17 cellular contexts compared by ENCODE assay signal in genomic region chr2:63121055-63121834, GRCh38.
DNase-seq lines count a peak whose midpoint lies in the region; ATAC-seq and TF ChIP-seq lines count a peak whose summit lies in the region.
"Had no signal": no experiment of that assay in that cellular context is flagged by ENCODE, and none has a peak within 500 bp of the region (broad histone marks: within the 10 kb centered on the region; RNA-seq: fewer than 3 reads in every experiment).

No MANE protein-coding gene starts in this region.

- ATAC-seq in WTC11: peak; percentile 81
- ATAC-seq in activated naive CD4-positive, alpha-beta T cell treated with anti-CD3 and anti-CD28 coated beads, Interleukin-2, amount 50 U/mL, for 72 hours: no peak

- CTCF ChIA-PET in WTC11 (lab: Charles Lee): no interaction called here

- H3K9ac ChIP-seq in HUES6 (ENCODE audit: low read length) (peak overlapping the region; percentile 7), iPS-20b (ENCODE audit: low read depth, low read length) (no peak overlapping the region)
- H3K9ac ChIP-seq: BLaER1 had no signal

- H3K27ac ChIP-seq in HUES6 (ENCODE audit: low read depth, low read length): peak overlapping the region; percentile 32; the same call in 1 of the 2 replicates
- H3K27ac ChIP-seq in iPS-20b (ENCODE audit: low read length): no peak overlapping the region
- H3K27ac ChIP-seq: BLaER1, RWPE1, SJCRH30 had no signal

- POLR2A ChIA-PET in WTC11 (lab: Charles Lee): no interaction called here

- H3K4me1 ChIP-seq in HUES6 (ENCODE audit: control insufficient read depth, insufficient read depth, low read length): no peaks in the 10 kb centered on the region; the same call in 1 of the 2 replicates
- peaks cover 9% of the 10 kb centered on the region; the same call in 1 of the 2 replicates for H3K4me1 ChIP-seq in iPS-20b (ENCODE audit: insufficient read depth, low read length)
- H3K4me1 ChIP-seq: SJCRH30 had no signal

- no peaks in the 10 kb centered on the region for H3K27me3 Mint-ChIP-seq in WTC11 (ENCODE audit: low read depth)

- no peak overlapping the region for H3K4me3 Mint-ChIP-seq in WTC11

- H3K9me3 Mint-ChIP-seq in WTC11: peaks cover 5% of the 10 kb centered on the region
- H3K9me3 Mint-ChIP-seq in activated naive CD4-positive, alpha-beta T cell treated with anti-CD3 and anti-CD28 coated beads, Interleukin-2, amount 50 U/mL, for 72 hours: peaks cover 0 to 5% of the 10 kb centered on the region in 2 donors

- H3K9me3 ChIP-seq in HUES6 (ENCODE audit: control insufficient read depth, insufficient read depth, low read depth, low read length) (no peaks in the 10 kb centered on the region), iPS-20b (ENCODE audit: insufficient read depth, low read depth, low read length) (no peaks in the 10 kb centered on the region)
- H3K9me3 ChIP-seq: BLaER1, SJCRH30 had no signal

- H3K4me3 ChIP-seq in HUES6 (ENCODE audit: low read depth, low read length) (0 out of 2 replicates have a peak overlapping the region, but pooled peaks have one; percentile 21), iPS-20b (ENCODE audit: low read length) (0 out of 2 replicates have a peak overlapping the region, but pooled peaks have one; percentile 29)
- H3K4me3 ChIP-seq: BLaER1, SJCRH30 had no signal

- H3K4me1 Mint-ChIP-seq in WTC11: peaks cover 13% of the 10 kb centered on the region

- H3K27ac Mint-ChIP-seq in WTC11: peak overlapping the region; percentile 29; the same call in 1 of the 2 replicates
- no peak overlapping the region for H3K27ac Mint-ChIP-seq in activated naive CD4-positive, alpha-beta T cell treated with anti-CD3 and anti-CD28 coated beads, Interleukin-2, amount 50 U/mL, for 72 hours

- peaks cover 5% of the 10 kb centered on the region for H3K36me3 Mint-ChIP-seq in WTC11
- H3K36me3 Mint-ChIP-seq in activated naive CD4-positive, alpha-beta T cell treated with anti-CD3 and anti-CD28 coated beads, Interleukin-2, amount 50 U/mL, for 72 hours: peaks cover 0 to 11% of the 10 kb centered on the region in 2 donors

- TF ChIP-seq CTCF in GM12872 (IDR thresholded peaks at IDR 0.05; ENCODE audit: insufficient read depth, low read depth, low read length) (0 out of 3 replicates have a peak, but pooled peaks have one; percentile 12), WTC11 (IDR thresholded peaks at IDR 0.05) (no peak)

- DNase-seq in WTC11 (ENCODE audit: low spot score) (no peak), 8988T (no peak), putamen (ENCODE audit: low spot score) (no peak), NCI-H2081 treated with DMSO at 0.1 percent for 48 hours (lab: John Stamatoyannopoulos, UW) (no peak)
- no peak for DNase-seq in activated naive CD4-positive, alpha-beta T cell treated with anti-CD3 and anti-CD28 coated beads, Interleukin-2, amount 50 U/mL, for 72 hours (ENCODE audit: low spot score in 2 of 2)
- DNase-seq: DMS 273 treated with DMSO at 0.1 percent for 48 hours, Kasumi-1, NCI-H1417 treated with DMSO at 0.1 percent for 48 hours, NCI-H2029, NCI-H524, SW 1271 had no signal

- H3K27me3 ChIP-seq in HUES6 (ENCODE audit: control insufficient read depth, insufficient read depth, low read length) (no peaks in the 10 kb centered on the region), iPS-20b (ENCODE audit: insufficient read depth, low read length) (no peaks in the 10 kb centered on the region)
- H3K27me3 ChIP-seq: BLaER1, SJCRH30 had no signal

- H3K36me3 ChIP-seq in HUES6 (ENCODE audit: control insufficient read depth, insufficient read depth, low read length): no peaks in the 10 kb centered on the region
- H3K36me3 ChIP-seq in iPS-20b (ENCODE audit: insufficient read depth, low read depth, low read length): no peaks in the 10 kb centered on the region
- H3K36me3 ChIP-seq: SJCRH30 had no signal

TF ChIP-seq in WTC11, 78 proteins besides CTCF, POLR2A, EP300 and RAD21:
- TF ChIP-seq, protein P1, sequence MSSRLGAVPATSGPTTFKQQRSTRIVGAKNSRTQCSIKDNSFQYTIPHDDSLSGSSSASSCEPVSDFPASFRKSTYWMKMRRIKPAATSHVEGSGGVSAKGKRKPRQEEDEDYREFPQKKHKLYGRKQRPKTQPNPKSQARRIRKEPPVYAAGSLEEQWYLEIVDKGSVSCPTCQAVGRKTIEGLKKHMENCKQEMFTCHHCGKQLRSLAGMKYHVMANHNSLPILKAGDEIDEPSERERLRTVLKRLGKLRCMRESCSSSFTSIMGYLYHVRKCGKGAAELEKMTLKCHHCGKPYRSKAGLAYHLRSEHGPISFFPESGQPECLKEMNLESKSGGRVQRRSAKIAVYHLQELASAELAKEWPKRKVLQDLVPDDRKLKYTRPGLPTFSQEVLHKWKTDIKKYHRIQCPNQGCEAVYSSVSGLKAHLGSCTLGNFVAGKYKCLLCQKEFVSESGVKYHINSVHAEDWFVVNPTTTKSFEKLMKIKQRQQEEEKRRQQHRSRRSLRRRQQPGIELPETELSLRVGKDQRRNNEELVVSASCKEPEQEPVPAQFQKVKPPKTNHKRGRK (CRISPR knock-in tag; IDR thresholded peaks at IDR 0.05; ENCODE audit: borderline replicate concordance): no peak
- 0 out of 2 replicates have a peak, but pooled peaks have one; percentile 51 for TF ChIP-seq ZNF121 (CRISPR knock-in tag; IDR thresholded peaks at IDR 0.05)
- TF ChIP-seq GTF2I (CRISPR knock-in tag; conservative IDR thresholded peaks at IDR 0.05): 0 out of 2 replicates have a peak, but pooled peaks have one; percentile 34
- TF ChIP-seq, protein P2, sequence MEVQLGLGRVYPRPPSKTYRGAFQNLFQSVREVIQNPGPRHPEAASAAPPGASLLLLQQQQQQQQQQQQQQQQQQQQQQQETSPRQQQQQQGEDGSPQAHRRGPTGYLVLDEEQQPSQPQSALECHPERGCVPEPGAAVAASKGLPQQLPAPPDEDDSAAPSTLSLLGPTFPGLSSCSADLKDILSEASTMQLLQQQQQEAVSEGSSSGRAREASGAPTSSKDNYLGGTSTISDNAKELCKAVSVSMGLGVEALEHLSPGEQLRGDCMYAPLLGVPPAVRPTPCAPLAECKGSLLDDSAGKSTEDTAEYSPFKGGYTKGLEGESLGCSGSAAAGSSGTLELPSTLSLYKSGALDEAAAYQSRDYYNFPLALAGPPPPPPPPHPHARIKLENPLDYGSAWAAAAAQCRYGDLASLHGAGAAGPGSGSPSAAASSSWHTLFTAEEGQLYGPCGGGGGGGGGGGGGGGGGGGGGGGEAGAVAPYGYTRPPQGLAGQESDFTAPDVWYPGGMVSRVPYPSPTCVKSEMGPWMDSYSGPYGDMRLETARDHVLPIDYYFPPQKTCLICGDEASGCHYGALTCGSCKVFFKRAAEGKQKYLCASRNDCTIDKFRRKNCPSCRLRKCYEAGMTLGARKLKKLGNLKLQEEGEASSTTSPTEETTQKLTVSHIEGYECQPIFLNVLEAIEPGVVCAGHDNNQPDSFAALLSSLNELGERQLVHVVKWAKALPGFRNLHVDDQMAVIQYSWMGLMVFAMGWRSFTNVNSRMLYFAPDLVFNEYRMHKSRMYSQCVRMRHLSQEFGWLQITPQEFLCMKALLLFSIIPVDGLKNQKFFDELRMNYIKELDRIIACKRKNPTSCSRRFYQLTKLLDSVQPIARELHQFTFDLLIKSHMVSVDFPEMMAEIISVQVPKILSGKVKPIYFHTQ (CRISPR knock-in tag; IDR thresholded peaks at IDR 0.05): peak; percentile 27; the same call in 1 of the 2 replicates
